9 cellular contexts compared by ENCODE assay signal in the genomic region with DNA sequence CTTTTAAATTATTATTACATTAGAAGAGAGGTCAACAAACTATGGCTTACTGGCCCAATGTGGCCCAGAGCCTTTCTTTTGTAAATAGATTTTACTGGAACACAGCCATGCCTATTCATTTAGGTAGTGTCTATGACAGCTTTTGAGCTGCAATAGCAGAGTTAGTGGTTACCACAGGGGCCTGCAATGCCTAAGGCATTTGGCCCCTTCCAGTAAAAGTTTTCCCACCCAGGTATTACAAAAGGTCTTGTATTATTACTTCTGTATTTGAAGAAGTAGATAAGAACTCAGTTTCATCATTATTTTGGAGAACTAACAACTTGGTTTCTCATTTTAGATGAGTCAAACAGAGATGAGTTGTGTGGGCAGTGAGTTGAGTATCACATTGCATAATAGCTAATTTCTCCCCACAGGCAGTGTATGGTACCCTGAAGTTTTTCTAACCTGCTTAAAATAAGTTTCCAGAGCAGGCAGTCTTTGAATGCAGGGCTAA. TPM values are rescaled to one million over a fixed set of nuclear protein-coding genes. Genes with fewer than 3 reads are reported as not detected.
DNase-seq lines count a peak whose midpoint lies in the region; ATAC-seq and TF ChIP-seq lines count a peak whose summit lies in the region.
"Had no signal": no experiment of that assay in that cellular context is flagged by ENCODE, and none has a peak within 500 bp of the region (broad histone marks: within the 10 kb centered on the region; RNA-seq: fewer than 3 reads in every experiment).

No MANE protein-coding gene starts in this region.

- no peaks in the 10 kb centered on the region for H3K9me3 Mint-ChIP-seq in Caco-2 (ENCODE audit: unreplicated experiment)

- H3K36me3 Mint-ChIP-seq in Caco-2 (ENCODE audit: insufficient read depth, unreplicated experiment), result peaks cover 70% of the 10 kb centered on the region

- H2AFZ ChIP-seq in mammary epithelial cell (ENCODE audit: low read depth, low read length), result no peak overlapping the region

- no peak overlapping the region for H3K4me3 Mint-ChIP-seq in Caco-2 (ENCODE audit: unreplicated experiment)

- H3K4me1 ChIP-seq in mammary epithelial cell (ENCODE audit: insufficient read depth, low read length) (peaks cover 27% of the 10 kb centered on the region), Caco-2 (peaks cover 16% of the 10 kb centered on the region)

- no peak overlapping the region for H3K9ac ChIP-seq in mammary epithelial cell (ENCODE audit: insufficient read depth, low read length)

- peak overlapping the region; percentile 41 for H3K27ac ChIP-seq in mammary epithelial cell (ENCODE audit: insufficient read depth, low read depth, low read length)

- H3K4me1 Mint-ChIP-seq in Caco-2 (ENCODE audit: low read depth, unreplicated experiment), result peaks cover 6% of the 10 kb centered on the region

- intact Hi-C loops in mammary epithelial cell (cut with micrococcal nuclease) (no loop called here), Caco-2 (cut with micrococcal nuclease; ENCODE audit: unreplicated experiment) (no loop called here)

- CTCF ChIA-PET in mammary epithelial cell (lab: Charles Lee; ENCODE audit: low non-redundant PET) (no interaction called here), Caco-2 (lab: Charles Lee) (no interaction called here)

- in situ Hi-C loops in mammary epithelial cell (cut with MboI; ENCODE audit: low sequenced_read_pairs in 2 of 2), result no loop called here

- BruUV-seq in mammary epithelial cell (replicated peaks; lab: Mats Ljungman, UMichigan), result no TSS peak
- no TSS peak for BruUV-seq in Caco-2 (replicated peaks; lab: Mats Ljungman, UMichigan)

- H3K4me3 ChIP-seq in mammary epithelial cell (replicated peaks in 1 of 3; ENCODE audit: insufficient read depth in 1 of 3, low read depth in 2 of 3, low read length in 3 of 3) (no peak overlapping the region), Caco-2 (ENCODE audit: low read depth, low read length) (no peak overlapping the region)

- ATAC-seq in GM19455 (IDR thresholded peaks at IDR 0.05; ENCODE audit: unreplicated experiment), result peak; percentile 92
- ATAC-seq in HG03442 (IDR thresholded peaks at IDR 0.05; ENCODE audit: unreplicated experiment), result peak; percentile 93

- no peak overlapping the region for H3K4me2 ChIP-seq in mammary epithelial cell (ENCODE audit: insufficient read depth, low read depth, low read length)

- no peak overlapping the region for H3K27ac Mint-ChIP-seq in Caco-2 (ENCODE audit: unreplicated experiment)

- H3K79me2 ChIP-seq in mammary epithelial cell (ENCODE audit: insufficient read depth, low read length), result peaks cover 58% of the 10 kb centered on the region

- POLR2A ChIA-PET in Caco-2 (lab: Charles Lee), result no interaction called here

- dilution Hi-C loops in mammary epithelial cell (cut with HindIII; ENCODE audit: low sequenced_read_pairs), result no loop called here

- H3K36me3 ChIP-seq in mammary epithelial cell (ENCODE audit: insufficient read depth, low read length), result peaks cover 27% of the 10 kb centered on the region
- peaks cover 8% of the 10 kb centered on the region for H3K36me3 ChIP-seq in Caco-2 (ENCODE audit: control insufficient read depth, insufficient read depth, low read length)

- no peaks in the 10 kb centered on the region for H3K27me3 ChIP-seq in mammary epithelial cell (ENCODE audit: insufficient read depth, low read length)
- no peaks in the 10 kb centered on the region for H3K27me3 ChIP-seq in Caco-2 (replicated peaks; ENCODE audit: control insufficient read depth, insufficient read depth, low read length)

- DNase-seq in CD1c-positive myeloid dendritic cell (ENCODE audit: extremely low spot score), result peak; percentile 94
- peak; percentile 87 for DNase-seq in mammary epithelial cell
- DNase-seq in occipital lobe (lab: John Stamatoyannopoulos, UW), result no peak
- DNase-seq in DMS 273 treated with DMSO at 0.1 percent for 48 hours (lab: John Stamatoyannopoulos, UW), result no peak
- no peak for DNase-seq in Caco-2
- DNase-seq in DMS79 treated with DMSO at 0.1 percent for 48 hours (lab: John Stamatoyannopoulos, UW), result no peak

- no peaks in the 10 kb centered on the region for H4K20me1 ChIP-seq in mammary epithelial cell (ENCODE audit: insufficient read depth, low read length)

- no peaks in the 10 kb centered on the region for H3K27me3 Mint-ChIP-seq in Caco-2 (ENCODE audit: insufficient read depth, unreplicated experiment)

- no peaks in the 10 kb centered on the region for H3K9me3 ChIP-seq in mammary epithelial cell (replicated peaks; ENCODE audit: insufficient read depth, low read length)
- H3K9me3 ChIP-seq in Caco-2, result no peaks in the 10 kb centered on the region

- no peak for TF ChIP-seq CTCF in mammary epithelial cell (conservative IDR thresholded peaks at IDR 0.05 in 1 of 2, IDR thresholded peaks at IDR 0.05 in 1 of 2; ENCODE audit: extremely low read depth in 1 of 2, insufficient read depth in 1 of 2, low read depth in 1 of 2, low read length in 2 of 2)
- TF ChIP-seq CTCF in Caco-2 (IDR thresholded peaks at IDR 0.05; ENCODE audit: insufficient read depth in 1 of 2, low read depth in 1 of 2, low read length in 1 of 2, severe bottlenecking in 1 of 2, unreplicated experiment in 1 of 2), result no peak

RNA-seq across cellular contexts. Expression of gene MTRR, which starts 9.5 kb away (rescaled TPM):
- 10 to 100 TPM; 36.3 to 52.9 TPM for total RNA-seq in mammary epithelial cell
- 39.0 TPM for polyA plus RNA-seq in mammary epithelial cell
- 121 TPM for polyA minus RNA-seq in mammary epithelial cell
- total RNA-seq in occipital lobe, result 29.9 TPM
- total RNA-seq in Caco-2 (2022), result 50.1 and 57.6 TPM in 2 replicates

RNA-seq across cellular contexts. Expression of gene FASTKD3, which starts 9.6 kb away (rescaled TPM):
- total RNA-seq in mammary epithelial cell (10 to 100 TPM in 1 of 2 donors, 1 to 10 TPM in 1; 7.5 to 18.0 TPM), occipital lobe (21.4 TPM), Caco-2 (2022) (14.2 and 15.4 TPM in 2 replicates)
- 8.4 TPM for polyA plus RNA-seq in mammary epithelial cell
- polyA minus RNA-seq in mammary epithelial cell, result 15.0 TPM

RNA-seq across cellular contexts. Expression of gene CFAP90, which starts 27.5 kb away (rescaled TPM):
- total RNA-seq in mammary epithelial cell, result not detected
- polyA plus RNA-seq in mammary epithelial cell, result 0.03 TPM
- not detected for polyA minus RNA-seq in mammary epithelial cell
- total RNA-seq in occipital lobe, result 2.2 TPM
- total RNA-seq in Caco-2 (2022), result 0.29 TPM in 1 of 2 replicates, not detected in the other
- total RNA-seq: dermis microvascular lymphatic vessel endothelial cell had no signal

Comparison
In these comparisons a context has a peak if more than half of its experiments do, and no peak if none do; other contexts are left out.
1. DNase-seq: peak in CD1c-positive myeloid dendritic cell (single experiment) and mammary epithelial cell (single experiment); none in occipital lobe (single experiment), DMS 273 treated with DMSO at 0.1 percent for 48 hours (single experiment), Caco-2 (0 of 2) and DMS79 treated with DMSO at 0.1 percent for 48 hours (single experiment).